Comparison of ENCODE assay signal across 1 cellular context in genomic region chr4:929096-929765, GRCh38.
A peak's percentile ranks its signal among the peaks of the same experiment; 100 is the strongest.
TF ChIP-seq lines count a peak whose summit lies in the region.

No MANE protein-coding gene starts in this region.

TF ChIP-seq in K562, 482 proteins besides CTCF, POLR2A, EP300 and RAD21:
- TF ChIP-seq RBFOX2 (IDR thresholded peaks at IDR 0.05; ENCODE audit: low read depth, low read length) = peak; percentile 33; the same call in 1 of the 2 replicates
- TF ChIP-seq HMGN3 (IDR thresholded peaks at IDR 0.05; ENCODE audit: borderline replicate concordance, extremely low read depth, insufficient read length, low read depth, low read length) = no peak
- no peak for TF ChIP-seq ZNF239 (CRISPR knock-in tag; IDR thresholded peaks at IDR 0.05)
- TF ChIP-seq ZFX (CRISPR knock-in tag; IDR thresholded peaks at IDR 0.05) = no peak
